ENCODE assay signal across 8 cellular contexts in the genomic region with DNA sequence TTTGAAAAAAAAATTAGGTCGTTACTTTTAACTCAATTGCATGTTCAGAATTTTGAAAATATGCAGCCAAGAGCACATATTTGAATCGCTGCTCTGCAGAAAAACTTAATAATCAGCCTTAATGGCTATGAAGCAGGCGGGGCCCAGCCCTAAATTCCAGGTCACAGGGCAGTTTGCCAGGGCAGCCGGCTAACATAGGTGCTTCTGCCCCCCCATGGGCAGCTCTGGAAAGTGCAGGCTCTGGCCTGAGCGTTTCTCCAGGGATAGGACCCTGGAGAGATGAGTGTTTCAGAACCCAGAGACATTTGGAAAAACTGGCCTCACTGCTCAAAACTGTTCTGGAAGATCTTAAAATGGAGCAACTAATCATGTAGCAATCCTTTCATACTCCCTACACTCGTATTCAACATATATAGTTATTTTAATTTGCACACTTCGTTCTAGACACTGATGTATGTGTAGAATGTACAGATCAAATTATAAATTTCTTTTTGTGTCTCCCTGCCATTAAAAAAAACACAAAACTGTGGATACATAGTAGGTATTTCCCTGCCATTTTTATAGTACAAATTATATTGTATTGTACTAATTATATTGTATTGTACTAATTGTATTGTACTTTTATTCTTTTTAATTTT. TPM values are rescaled to one million over a fixed set of nuclear protein-coding genes. Genes with fewer than 3 reads are reported as not detected.
DNase-seq lines count a peak whose midpoint lies in the region; ATAC-seq and TF ChIP-seq lines count a peak whose summit lies in the region.

No MANE protein-coding gene starts in this region.

- peaks cover 18% of the 10 kb centered on the region for H3K27me3 Mint-ChIP-seq in activated naive CD4-positive, alpha-beta T cell treated with anti-CD3 and anti-CD28 coated beads, Interleukin-2, amount 10 ng/mL, durations not matched to agents 7 days and 5 days

- peak; percentile 81 for DNase-seq in AG10803 (ENCODE audit: low read depth)
- peak; percentile 86 for DNase-seq in NCI-H1105 (lab: John Stamatoyannopoulos, UW)
- peak; percentile 59 for DNase-seq in SKM-1 treated with dmso at 0.1 percent for 144 hours (lab: John Stamatoyannopoulos, UW; ENCODE audit: unreplicated experiment)
- peak; percentile 85 for DNase-seq in activated naive CD4-positive, alpha-beta T cell treated with anti-CD3 and anti-CD28 coated beads, Interleukin-2, amount 10 ng/mL, durations not matched to agents 7 days and 5 days
- DNase-seq in Right ventricle myocardium inferior (ENCODE audit: missing footprints), result peak; percentile 97
- peak; percentile 98 for DNase-seq in posterior vena cava (ENCODE audit: low spot score)
- peak; percentile 92 for DNase-seq in ureter (ENCODE audit: low spot score)

- TF ChIP-seq CTCF in AG10803 (conservative IDR thresholded peaks at IDR 0.05; ENCODE audit: low read length), result peak; percentile 89

- no peak overlapping the region for H3K4me3 Mint-ChIP-seq in activated naive CD4-positive, alpha-beta T cell treated with anti-CD3 and anti-CD28 coated beads, Interleukin-2, amount 10 ng/mL, durations not matched to agents 7 days and 5 days

- peaks cover 8% of the 10 kb centered on the region for H3K4me1 Mint-ChIP-seq in activated naive CD4-positive, alpha-beta T cell treated with anti-CD3 and anti-CD28 coated beads, Interleukin-2, amount 10 ng/mL, durations not matched to agents 7 days and 5 days

- ATAC-seq in GM19351 (IDR thresholded peaks at IDR 0.05; ENCODE audit: unreplicated experiment) (peak; percentile 69), Right ventricle myocardium inferior (peak; percentile 95)

- intact Hi-C loops in Right ventricle myocardium inferior (cut with DNase I) (loop anchor here (1.0 kb wide), 1 partner anchor 97 kb away; no protein-coding TSS in a partner anchor), posterior vena cava (cut with DNase I) (loop anchor here in 1 of 2 donors (10.0 kb wide), 1 partner anchor 101 kb away; no protein-coding TSS in a partner anchor)

- CTCF ChIA-PET in activated naive CD4-positive, alpha-beta T cell treated with anti-CD3 and anti-CD28 coated beads, Interleukin-2, amount 10 ng/mL, durations not matched to agents 7 days and 5 days (lab: Charles Lee), result interaction anchor here (0.8 to 10.2 kb wide), 16 partner anchors 22 to 318 kb away, joined by 3 to 155 read pairs (median 5); a partner anchor contains a TSS

- H3K9me3 Mint-ChIP-seq in activated naive CD4-positive, alpha-beta T cell treated with anti-CD3 and anti-CD28 coated beads, Interleukin-2, amount 10 ng/mL, durations not matched to agents 7 days and 5 days, result no peaks in the 10 kb centered on the region

- no peak overlapping the region for H3K27ac Mint-ChIP-seq in activated naive CD4-positive, alpha-beta T cell treated with anti-CD3 and anti-CD28 coated beads, Interleukin-2, amount 10 ng/mL, durations not matched to agents 7 days and 5 days

- H3K36me3 Mint-ChIP-seq in activated naive CD4-positive, alpha-beta T cell treated with anti-CD3 and anti-CD28 coated beads, Interleukin-2, amount 10 ng/mL, durations not matched to agents 7 days and 5 days, result no peaks in the 10 kb centered on the region

- H3K4me3 ChIP-seq in AG10803 (ENCODE audit: low read length), result no peak overlapping the region

RNA-seq across cellular contexts. Expression of a gene that starts 26.0 kb away (rescaled TPM):
- 32.8 TPM for total RNA-seq in Right ventricle myocardium inferior
- total RNA-seq in posterior vena cava, result 1 to 10 TPM; 5.6 to 9.2 TPM
- total RNA-seq in ureter, result 15.6 TPM
